Comparison of ENCODE assay signal across 22 cellular contexts in the genomic region with DNA sequence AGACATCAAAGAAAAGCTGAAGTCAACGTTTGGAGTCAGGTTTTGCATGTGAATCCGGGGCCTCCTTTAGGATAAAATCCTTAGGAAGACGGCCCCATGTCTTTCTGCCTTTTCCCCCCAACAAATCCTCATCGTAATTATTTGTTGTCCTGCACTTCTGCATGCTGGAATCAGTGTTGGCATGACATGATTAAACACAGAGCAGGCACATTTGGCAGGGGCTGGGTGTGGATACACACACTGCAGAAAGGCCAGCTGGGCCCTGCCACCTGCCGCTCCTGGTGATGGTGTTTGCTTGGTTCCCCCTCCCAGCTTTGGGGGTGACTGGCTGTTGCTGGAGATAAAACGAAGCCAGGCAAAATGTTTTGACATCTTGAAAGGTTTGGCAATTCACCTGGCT. TPM values are rescaled to one million over a fixed set of nuclear protein-coding genes. Genes with fewer than 3 reads are reported as not detected.
A peak's percentile ranks its signal among the peaks of the same experiment; 100 is the strongest.
DNase-seq lines count a peak whose midpoint lies in the region; FAIRE-seq and TF ChIP-seq lines count a peak whose summit lies in the region.
"Had no signal": no experiment of that assay in that cellular context is flagged by ENCODE, and none has a peak within 500 bp of the region (broad histone marks: within the 10 kb centered on the region; RNA-seq: fewer than 3 reads in every experiment).

No MANE protein-coding gene starts in this region.

- H4K91ac ChIP-seq in H1 (replicated peaks; ENCODE audit: insufficient read length, low read length) = no peak overlapping the region

- H3K79me1 ChIP-seq in H1 (ENCODE audit: low read depth, low read length) = no peaks in the 10 kb centered on the region

- H3K27me3 ChIP-seq in H1 (replicated peaks in 1 of 4; ENCODE audit: control insufficient read depth in 3 of 4, extremely low read depth in 1 of 4, insufficient read depth in 3 of 4, low read length in 3 of 4) (no peaks in the 10 kb centered on the region), SJCRH30 (no peaks in the 10 kb centered on the region)
- H3K27me3 ChIP-seq: BLaER1 treated with 17β-estradiol and CSF1 and Interleukin-3, amounts not matched to agents 10 nM and 100 nM; cardiac muscle cell; pancreas; suprapubic skin had no signal

- H3K23ac ChIP-seq in H1 (ENCODE audit: insufficient read length) = no peak overlapping the region

- H2BK15ac ChIP-seq in H1 (ENCODE audit: low read length) = no peak overlapping the region

- POLR2A ChIA-PET in H1 (lab: Charles Lee; ENCODE audit: partially characterized antibody) = interaction anchor here (1.3 kb wide), 1 partner anchor 10 kb away, joined by 4 read pairs; no protein-coding TSS in a partner anchor

- no peak for TF ChIP-seq POLR2A in H1 (IDR thresholded peaks at IDR 0.05; ENCODE audit: control extremely low read depth in 1 of 2, low read depth in 2 of 2, low read length in 2 of 2)

- H3K23me2 ChIP-seq in H1 (ENCODE audit: low read depth, low read length) = no peaks in the 10 kb centered on the region

- H3K9ac ChIP-seq in H1 (replicated peaks in 1 of 4; ENCODE audit: extremely low read depth in 1 of 4, low read depth in 3 of 4, low read length in 3 of 4) = no peak overlapping the region
- H3K9ac ChIP-seq: BLaER1 treated with 17β-estradiol and CSF1 and Interleukin-3, amounts not matched to agents 10 nM and 100 nM had no signal

- H3K4me3 ChIP-seq in H1 (ENCODE audit: extremely low read depth in 1 of 4, insufficient read depth in 2 of 4, low read depth in 3 of 4, low read length in 4 of 4) = no peak overlapping the region
- H3K4me3 ChIP-seq in SJCRH30 = no peak overlapping the region
- H3K4me3 ChIP-seq: BLaER1 treated with 17β-estradiol and CSF1 and Interleukin-3, amounts not matched to agents 10 nM and 100 nM; cardiac muscle cell; pancreas; suprapubic skin had no signal

- no peak overlapping the region for H3K18ac ChIP-seq in H1 (ENCODE audit: extremely low read depth, low read length)

- peak; percentile 36 for FAIRE-seq in H1 (lab: Jason Lieb, UNC)
- FAIRE-seq: endometrium, pancreas had no signal

- no peak overlapping the region for H3K14ac ChIP-seq in H1 (ENCODE audit: insufficient read length)

- H4K20me1 ChIP-seq in H1 (replicated peaks in 1 of 2; ENCODE audit: control insufficient read depth in 1 of 2, insufficient read depth in 2 of 2, low read length in 2 of 2) = no peaks in the 10 kb centered on the region
- H4K20me1 ChIP-seq: BLaER1 treated with 17β-estradiol and CSF1 and Interleukin-3, amounts not matched to agents 10 nM and 100 nM had no signal

- no peak overlapping the region for H3K56ac ChIP-seq in H1 (replicated peaks; ENCODE audit: insufficient read length, low read depth, low read length)

- H4K5ac ChIP-seq in H1 (ENCODE audit: insufficient read length, low read depth, low read length) = no peak overlapping the region

- no peak overlapping the region for H2BK12ac ChIP-seq in H1 (ENCODE audit: low read depth, low read length)

- no peak overlapping the region for H2AK5ac ChIP-seq in H1 (ENCODE audit: low read depth, low read length)

- no peak for TF ChIP-seq RAD21 in H1 (IDR thresholded peaks at IDR 0.05 in 1 of 2, conservative IDR thresholded peaks at IDR 0.05 in 1 of 2; ENCODE audit: low read depth in 2 of 2, low read length in 2 of 2)

- no peak for TF ChIP-seq CTCF in H1 (IDR thresholded peaks at IDR 0.05; ENCODE audit: control extremely low read depth in 1 of 3, insufficient read depth in 1 of 3, low read depth in 1 of 3, low read length in 3 of 3)

- H3K9me3 ChIP-seq in H1 (ENCODE audit: insufficient read depth in 2 of 2, low read depth in 1 of 2, low read length in 1 of 2) (no peaks in the 10 kb centered on the region), SJCRH30 (replicated peaks) (no peaks in the 10 kb centered on the region)
- H3K9me3 ChIP-seq: BLaER1 treated with 17β-estradiol and CSF1 and Interleukin-3, amounts not matched to agents 10 nM and 100 nM; pancreas; suprapubic skin had no signal

- H3K27ac ChIP-seq in H1 (ENCODE audit: low read depth, low read length) = no peak overlapping the region
- no peak overlapping the region for H3K27ac ChIP-seq in SJCRH30
- H3K27ac ChIP-seq: BLaER1 treated with 17β-estradiol and CSF1 and Interleukin-3, amounts not matched to agents 10 nM and 100 nM; cardiac muscle cell; pancreas; suprapubic skin had no signal

- peak; percentile 71 for DNase-seq in DMS153 (lab: John Stamatoyannopoulos, UW)
- peak; percentile 35 for DNase-seq in NCI-H1105 (lab: John Stamatoyannopoulos, UW)
- DNase-seq in NCI-H510A (lab: John Stamatoyannopoulos, UW) = peak; percentile 56
- DNase-seq in H1 (ENCODE audit: low read depth in 1 of 2, low spot score in 2 of 2) = no peak
- no peak for DNase-seq in midbrain (lab: John Stamatoyannopoulos, UW)
- no peak for DNase-seq in activated effector memory CD4-positive, alpha-beta T cell treated with Interleukin-2 at 50 U/mL for 16 hours
- DNase-seq in SJCRH30 = no peak
- DNase-seq: activated CD4-positive, alpha-beta T cell treated with anti-CD3 and anti-CD28 coated beads, Interleukin-2, amount 50 U/mL, for 1 hour; aorta; islet precursor cell; left ventricle myocardium superior; NCI-H1048; NCI-H524 treated with DMSO at 0.1 percent for 48 hours; pancreas; RPMI8226; stimulated activated CD4-positive, alpha-beta T cell treated with anti-CD3 and anti-CD28 coated beads, Interleukin-2, amount 100 ng/mL, for 48 hours had no signal

- 80% methylated on average over 6 of the region's 6 CpGs; no CpG with 5 or more reads in 1 of the 2 experiments for WGBS in H1 (ENCODE audit: extremely low coverage in 1 of 2, insufficient coverage in 1 of 2, insufficient read length in 1 of 2, insufficient replicate concordance in 2 of 2, low coverage in 1 of 2, low lambda C conversion rate in 2 of 2, missing lambda C conversion rate in 1 of 2), 2 experiments

- H2BK20ac ChIP-seq in H1 (ENCODE audit: low read length) = no peak overlapping the region

- H3K36me3 ChIP-seq in H1 (ENCODE audit: control insufficient read depth in 2 of 4, insufficient read depth in 4 of 4, low read length in 3 of 4) = no peaks in the 10 kb centered on the region
- H3K36me3 ChIP-seq in SJCRH30 = no peaks in the 10 kb centered on the region
- H3K36me3 ChIP-seq: BLaER1 treated with 17β-estradiol and CSF1 and Interleukin-3, amounts not matched to agents 10 nM and 100 nM; cardiac muscle cell; pancreas; suprapubic skin had no signal

- H3K4me2 ChIP-seq in H1 (ENCODE audit: insufficient read depth in 1 of 2, low read depth in 2 of 2, low read length in 2 of 2) = no peak overlapping the region
- H3K4me2 ChIP-seq: BLaER1 treated with 17β-estradiol and CSF1 and Interleukin-3, amounts not matched to agents 10 nM and 100 nM had no signal

- no peak overlapping the region for H3K4ac ChIP-seq in H1 (replicated peaks; ENCODE audit: insufficient read length, low read depth, low read length)

- H3K4me1 ChIP-seq in H1 (replicated peaks in 1 of 4; ENCODE audit: control insufficient read depth in 3 of 4, insufficient read depth in 4 of 4, low read length in 3 of 4) (peaks cover 0 to 4% (median 0%) of the 10 kb centered on the region in 4 experiments; a peak in 2 of 7 replicates), SJCRH30 (no peaks in the 10 kb centered on the region)
- H3K4me1 ChIP-seq: BLaER1 treated with 17β-estradiol and CSF1 and Interleukin-3, amounts not matched to agents 10 nM and 100 nM; pancreas; suprapubic skin had no signal

- no peak overlapping the region for H2BK120ac ChIP-seq in H1 (replicated peaks; ENCODE audit: low read depth, low read length)

- H3K79me2 ChIP-seq in H1 (ENCODE audit: control insufficient read depth in 1 of 2, insufficient read depth in 2 of 2, low read length in 2 of 2) = no peaks in the 10 kb centered on the region

- no peak overlapping the region for H4K8ac ChIP-seq in H1 (ENCODE audit: extremely low read depth, insufficient read depth, low read length)

- no peak for TF ChIP-seq EP300 in H1 (IDR thresholded peaks at IDR 0.05; ENCODE audit: borderline replicate concordance in 1 of 2, low read depth in 2 of 2, low read length in 2 of 2)

- CTCF ChIA-PET in H1 (lab: Charles Lee; ENCODE audit: partially characterized antibody) = interaction anchor here (0.8 to 2.6 kb wide), 4 partner anchors 23 to 296 kb away, joined by 3 to 7 read pairs (median 3); no protein-coding TSS in a partner anchor

- H2AFZ ChIP-seq in H1 (ENCODE audit: low read length) = 0 out of 2 replicates have a peak overlapping the region, but pooled peaks have one; percentile 42

- H2BK5ac ChIP-seq in H1 (ENCODE audit: low read depth, low read length) = no peak overlapping the region

TF ChIP-seq in H1, 55 proteins besides CTCF, POLR2A, EP300 and RAD21 (continues in another document):
- TF ChIP-seq BCL11A (IDR thresholded peaks at IDR 0.05; ENCODE audit: low read depth in 2 of 2, low read length in 2 of 2) = no peak
- TF ChIP-seq BRCA1 (IDR thresholded peaks at IDR 0.05; ENCODE audit: low read depth, low read length) = no peak
- no peak for TF ChIP-seq USF2 (IDR thresholded peaks at IDR 0.05; ENCODE audit: low read length)
- no peak for TF ChIP-seq GABPA (IDR thresholded peaks at IDR 0.05; ENCODE audit: borderline replicate concordance, insufficient read depth, low read length)
- TF ChIP-seq SP1 (IDR thresholded peaks at IDR 0.05; ENCODE audit: low read depth, low read length) = no peak
- no peak for TF ChIP-seq SIRT6 (IDR thresholded peaks at IDR 0.05; ENCODE audit: low read length)
- TF ChIP-seq BACH1 (IDR thresholded peaks at IDR 0.05; ENCODE audit: low read length) = no peak
- no peak for TF ChIP-seq ZNF274 (IDR thresholded peaks at IDR 0.05; ENCODE audit: borderline replicate concordance, extremely low read depth, low read length)

RNA-seq across cellular contexts. Expression of gene FOXA2, which starts 46.3 kb away (rescaled TPM):
- 0.34 TPM in 1 of 2 replicates, not detected in the other for total RNA-seq in H1 (2021; fragmentation: NEBNext Ultra II Directional; extraction: Animal tissue kit (Norgen Biotek cat#: 25700))
- 0.09 TPM in 1 of 2 replicates, not detected in the other for polyA plus RNA-seq in H1 (2011; rRNA removed)
- not detected for polyA plus RNA-seq in H1 (2011; cell fraction: cytosol; rRNA removed)
- 0.04 TPM for polyA plus RNA-seq in H1 (2011; cell fraction: nucleus; rRNA removed)
- 0.06 to 0.12 TPM (median 0.09 TPM) in 3 of 4 replicates, not detected in the other for polyA plus RNA-seq in H1 (2012, experiment 1 of 2)
- 0.12 TPM for polyA plus RNA-seq in H1 (2012, experiment 2 of 2)
- 0.28 TPM for polyA plus RNA-seq in H1 (2013, experiment 1 of 2)
- 0.31 TPM for polyA plus RNA-seq in H1 (2013, experiment 2 of 2)
- polyA minus RNA-seq in H1 (2011; rRNA and poly(A)+ RNA removed) = not detected in 2 replicates
- polyA minus RNA-seq in H1 (2011; cell fraction: cytosol; rRNA and poly(A)+ RNA removed) = not detected
- not detected for polyA minus RNA-seq in H1 (2011; cell fraction: nucleus; rRNA and poly(A)+ RNA removed)
- 2.7 and 3.2 TPM in 2 replicates for total RNA-seq in SJCRH30 (2014; rRNA removed; shearing (Covaris generic))
- total RNA-seq: aorta; left ventricle myocardium superior; natural killer cell treated with Interleukin-12 subunit alpha and Interleukin-12 subunit beta and Interleukin-15 and Interleukin-18, amount 100 ng/mL, for 72 hours; suprapubic skin; urinary bladder had no signal
- polyA plus RNA-seq: cardiac muscle cell, urinary bladder had no signal

Comparison
In these comparisons a context has a peak if more than half of its experiments do, and no peak if none do; other contexts are left out.
1. DNase-seq: peak in DMS153 (single experiment), NCI-H1105 (single experiment) and NCI-H510A (single experiment); none in H1 (0 of 2), midbrain (single experiment), activated effector memory CD4-positive, alpha-beta T cell treated with Interleukin-2 at 50 U/mL for 16 hours (single experiment) and SJCRH30 (0 of 2).